Comparison of ENCODE assay signal across 37 cellular contexts in the genomic region with DNA sequence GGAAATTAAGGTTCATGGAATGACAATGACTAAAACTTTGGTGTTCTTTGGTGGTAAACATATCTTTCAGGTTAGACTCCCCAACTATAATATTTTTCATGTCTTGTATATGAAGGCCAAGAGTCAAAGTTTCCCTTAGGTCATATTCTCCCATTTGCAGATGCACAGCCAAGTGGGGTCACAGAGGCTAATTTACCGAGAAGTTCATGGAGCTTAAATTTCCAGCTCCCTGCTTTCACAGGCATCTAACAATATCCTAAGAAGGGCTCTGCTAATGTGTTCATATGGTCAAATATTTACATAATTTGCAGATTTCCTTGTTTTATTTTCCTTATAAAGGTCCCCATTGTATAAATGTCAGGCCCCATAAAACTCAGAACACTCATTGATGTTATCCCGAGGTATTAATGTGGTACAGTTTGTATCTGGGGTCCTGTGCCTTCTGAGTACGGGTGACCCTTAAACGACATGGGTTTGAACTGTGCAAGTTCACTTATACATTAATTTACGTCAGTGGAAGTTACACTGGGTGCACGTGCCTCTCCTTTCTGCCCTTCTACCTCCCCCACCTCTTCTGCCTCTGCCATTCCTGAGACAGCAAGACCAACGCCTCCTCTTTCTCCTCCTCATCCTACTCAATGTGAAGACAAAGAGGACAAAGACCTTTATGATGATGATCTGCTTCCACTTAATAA.
DNase-seq lines count a peak whose midpoint lies in the region; ATAC-seq, FAIRE-seq and TF ChIP-seq lines count a peak whose summit lies in the region.
"Had no signal": no experiment of that assay in that cellular context is flagged by ENCODE, and none has a peak within 500 bp of the region (broad histone marks: within the 10 kb centered on the region; RNA-seq: fewer than 3 reads in every experiment).

No MANE protein-coding gene starts in this region.

- no peak overlapping the region for H3K4me2 ChIP-seq in H1 (ENCODE audit: insufficient read depth in 1 of 2, low read depth in 2 of 2, low read length in 2 of 2)
- H3K4me2 ChIP-seq: A549; BLaER1; BLaER1 treated with 17β-estradiol and CSF1 and Interleukin-3, amounts not matched to agents 10 nM and 100 nM had no signal

- no peak overlapping the region for H2AFZ ChIP-seq in H1 (ENCODE audit: low read length)

- peak overlapping the region; percentile 84 for H3K14ac ChIP-seq in H1 (ENCODE audit: insufficient read length)

- no peak overlapping the region for H3K56ac ChIP-seq in H1 (replicated peaks; ENCODE audit: insufficient read length, low read depth, low read length)

- no peak overlapping the region for H3K23ac ChIP-seq in H1 (ENCODE audit: insufficient read length)

- no peaks in the 10 kb centered on the region for H3K27me3 ChIP-seq in SJCRH30
- H3K27me3 ChIP-seq in H1 (replicated peaks in 1 of 4; ENCODE audit: control insufficient read depth in 3 of 4, extremely low read depth in 1 of 4, insufficient read depth in 3 of 4, low read length in 3 of 4): no peaks in the 10 kb centered on the region
- H3K27me3 ChIP-seq: BE2C; BLaER1; BLaER1 treated with 17β-estradiol and CSF1 and Interleukin-3, amounts not matched to agents 10 nM and 100 nM had no signal

- H3K4ac ChIP-seq in H1 (replicated peaks; ENCODE audit: insufficient read length, low read depth, low read length): no peak overlapping the region

- H3K79me1 ChIP-seq in H1 (ENCODE audit: low read depth, low read length): no peaks in the 10 kb centered on the region

- no peaks in the 10 kb centered on the region for H3K4me1 Mint-ChIP-seq in activated T-helper 2 cell treated with anti-CD3 and anti-CD28 coated beads, Interferon-gamma antibody, Interleukin-2, Interleukin-4, amounts not matched to agents 10 μg/mL and 5 μg/mL and 100 μg/mL, durations not matched to agents 14 hours and 24 hours and 36 hours (ENCODE audit: low read depth)
- H3K4me1 Mint-ChIP-seq: CD14-positive monocyte; CD4-positive, alpha-beta memory T cell; CD4-positive, CD25-positive, alpha-beta regulatory T cell; CD8-positive, alpha-beta memory T cell had no signal

- no peaks in the 10 kb centered on the region for H4K20me1 ChIP-seq in H1 (replicated peaks in 1 of 2; ENCODE audit: control insufficient read depth in 1 of 2, insufficient read depth in 2 of 2, low read length in 2 of 2)
- H4K20me1 ChIP-seq: BLaER1; BLaER1 treated with 17β-estradiol and CSF1 and Interleukin-3, amounts not matched to agents 10 nM and 100 nM had no signal

- no peak overlapping the region for H2BK120ac ChIP-seq in H1 (replicated peaks; ENCODE audit: low read depth, low read length)

- no peak for ATAC-seq in GM18505 (IDR thresholded peaks at IDR 0.05; ENCODE audit: unreplicated experiment)
- ATAC-seq: A549; CD8-positive, alpha-beta T cell had no signal

- TF ChIP-seq POLR2A in H1 (IDR thresholded peaks at IDR 0.05; ENCODE audit: control extremely low read depth in 1 of 2, low read depth in 2 of 2, low read length in 2 of 2) (no peak), GM18505 (IDR thresholded peaks at IDR 0.05; ENCODE audit: borderline replicate concordance, extremely low read depth, insufficient read depth, insufficient read length) (no peak)

- no peak overlapping the region for H2BK15ac ChIP-seq in H1 (ENCODE audit: low read length)

- H3K4me3 ChIP-seq in SJCRH30 (0 out of 2 replicates have a peak overlapping the region, but pooled peaks have one; percentile 4), H1 (ENCODE audit: extremely low read depth in 1 of 4, insufficient read depth in 2 of 4, low read depth in 3 of 4, low read length in 4 of 4) (no peak overlapping the region)
- H3K4me3 ChIP-seq: A549; BLaER1; BLaER1 treated with 17β-estradiol and CSF1 and Interleukin-3, amounts not matched to agents 10 nM and 100 nM had no signal

- CTCF ChIA-PET in H1 (lab: Charles Lee; ENCODE audit: partially characterized antibody): no interaction called here

- peaks cover 49% of the 10 kb centered on the region for H3K4me1 ChIP-seq in SJCRH30
- H3K4me1 ChIP-seq in H1 (replicated peaks in 1 of 4; ENCODE audit: control insufficient read depth in 3 of 4, insufficient read depth in 4 of 4, low read length in 3 of 4): no peaks in the 10 kb centered on the region
- H3K4me1 ChIP-seq: A549, BE2C, Caco-2 had no signal

- H4K8ac ChIP-seq in H1 (ENCODE audit: extremely low read depth, insufficient read depth, low read length): no peak overlapping the region

- H3K27ac Mint-ChIP-seq in activated T-helper 2 cell treated with anti-CD3 and anti-CD28 coated beads, Interferon-gamma antibody, Interleukin-2, Interleukin-4, amounts not matched to agents 10 μg/mL and 5 μg/mL and 100 μg/mL, durations not matched to agents 14 hours and 24 hours and 36 hours: no peak overlapping the region
- H3K27ac Mint-ChIP-seq: B cell; CD14-positive monocyte; CD4-positive, alpha-beta memory T cell; CD4-positive, alpha-beta T cell; CD4-positive, CD25-positive, alpha-beta regulatory T cell; CD8-positive, alpha-beta memory T cell; CD8-positive, alpha-beta T cell had no signal

- intact Hi-C loops in activated T-helper 2 cell treated with anti-CD3 and anti-CD28 coated beads, Interferon-gamma antibody, Interleukin-2, Interleukin-4, amounts not matched to agents 10 μg/mL and 5 μg/mL and 100 μg/mL, durations not matched to agents 14 hours and 24 hours and 36 hours (cut with micrococcal nuclease): no loop called here

- no peak for FAIRE-seq in H1 (lab: Jason Lieb, UNC)
- FAIRE-seq: A204.1, A549, D721Med had no signal

- no peaks in the 10 kb centered on the region for H3K23me2 ChIP-seq in H1 (ENCODE audit: low read depth, low read length)

- H3K18ac ChIP-seq in H1 (ENCODE audit: extremely low read depth, low read length): no peak overlapping the region

- no peak overlapping the region for H3K4me3 Mint-ChIP-seq in activated T-helper 2 cell treated with anti-CD3 and anti-CD28 coated beads, Interferon-gamma antibody, Interleukin-2, Interleukin-4, amounts not matched to agents 10 μg/mL and 5 μg/mL and 100 μg/mL, durations not matched to agents 14 hours and 24 hours and 36 hours (ENCODE audit: low read depth)
- H3K4me3 Mint-ChIP-seq: B cell; CD14-positive monocyte; CD4-positive, alpha-beta memory T cell; CD4-positive, alpha-beta T cell; CD4-positive, CD25-positive, alpha-beta regulatory T cell; CD8-positive, alpha-beta memory T cell; CD8-positive, alpha-beta T cell had no signal

- no peak for TF ChIP-seq CTCF in H1 (IDR thresholded peaks at IDR 0.05; ENCODE audit: control extremely low read depth in 1 of 3, insufficient read depth in 1 of 3, low read depth in 1 of 3, low read length in 3 of 3)

- H3K9me3 ChIP-seq in SJCRH30 (replicated peaks) (no peaks in the 10 kb centered on the region; the same call in 1 of the 2 replicates), H1 (ENCODE audit: insufficient read depth in 2 of 2, low read depth in 1 of 2, low read length in 1 of 2) (no peaks in the 10 kb centered on the region)
- H3K9me3 ChIP-seq: A549; BE2C; BLaER1; BLaER1 treated with 17β-estradiol and CSF1 and Interleukin-3, amounts not matched to agents 10 nM and 100 nM; Caco-2 had no signal

- H3K9ac ChIP-seq in H1 (replicated peaks in 1 of 4; ENCODE audit: extremely low read depth in 1 of 4, low read depth in 3 of 4, low read length in 3 of 4): no peak overlapping the region
- H3K9ac ChIP-seq: BLaER1; BLaER1 treated with 17β-estradiol and CSF1 and Interleukin-3, amounts not matched to agents 10 nM and 100 nM had no signal

- no peak overlapping the region for H4K91ac ChIP-seq in H1 (replicated peaks; ENCODE audit: insufficient read length, low read length)

- no peak overlapping the region for H4K5ac ChIP-seq in H1 (ENCODE audit: insufficient read length, low read depth, low read length)

- no peak overlapping the region for H2AK5ac ChIP-seq in H1 (ENCODE audit: low read depth, low read length)

- DNase-seq in NCI-H69 (lab: John Stamatoyannopoulos, UW): peak; percentile 55
- peak; percentile 78 to 94 for DNase-seq in SJCRH30
- no peak for DNase-seq in H1 (ENCODE audit: low read depth in 1 of 2, low spot score in 2 of 2)
- DNase-seq in foreskin melanocyte: peak; percentile 29
- no peak for DNase-seq in activated T-helper 2 cell treated with anti-CD3 and anti-CD28 coated beads, Interferon-gamma antibody, Interleukin-2, Interleukin-4, amounts not matched to agents 10 μg/mL and 5 μg/mL and 100 μg/mL, durations not matched to agents 14 hours and 24 hours and 36 hours (ENCODE audit: low spot score)
- DNase-seq in NCI-H1694 (lab: John Stamatoyannopoulos, UW): no peak
- DNase-seq in activated gamma-delta T cell (lab: John Stamatoyannopoulos, UW): no peak
- DNase-seq: 8988T; ACHN; AML-193; BE2C; C1 segment of cervical spinal cord; Caco-2; Calu3; CD4-positive, alpha-beta memory T cell; CD4-positive, alpha-beta T cell; CD4-positive, CD25-positive, alpha-beta regulatory T cell; CD8-positive, alpha-beta memory T cell; CD8-positive, alpha-beta T cell; COR-L47; DMS 273 treated with DMSO at 0.1 percent for 48 hours; DMS153; DMS53; DMS79; DMS79 treated with DMSO at 0.1 percent for 48 hours; DND-41; EL had no signal

- no peak overlapping the region for H2BK12ac ChIP-seq in H1 (ENCODE audit: low read depth, low read length)

- TF ChIP-seq RAD21 in H1 (IDR thresholded peaks at IDR 0.05 in 1 of 2, conservative IDR thresholded peaks at IDR 0.05 in 1 of 2; ENCODE audit: low read depth in 2 of 2, low read length in 2 of 2): no peak

- no peaks in the 10 kb centered on the region for H3K36me3 Mint-ChIP-seq in activated T-helper 2 cell treated with anti-CD3 and anti-CD28 coated beads, Interferon-gamma antibody, Interleukin-2, Interleukin-4, amounts not matched to agents 10 μg/mL and 5 μg/mL and 100 μg/mL, durations not matched to agents 14 hours and 24 hours and 36 hours (ENCODE audit: low read depth)
- H3K36me3 Mint-ChIP-seq: CD14-positive monocyte; CD4-positive, alpha-beta memory T cell; CD4-positive, CD25-positive, alpha-beta regulatory T cell; CD8-positive, alpha-beta memory T cell; CD8-positive, alpha-beta T cell had no signal

- WGBS in H1 (ENCODE audit: extremely low coverage in 1 of 2, insufficient coverage in 1 of 2, insufficient read length in 1 of 2, insufficient replicate concordance in 2 of 2, low coverage in 1 of 2, low lambda C conversion rate in 2 of 2, missing lambda C conversion rate in 1 of 2), 2 experiments: 92% methylated on average over 7 of the region's 7 CpGs; no CpG with 5 or more reads in 1 of the 2 experiments

- H2BK5ac ChIP-seq in H1 (ENCODE audit: low read depth, low read length): no peak overlapping the region

- TF ChIP-seq EP300 in H1 (IDR thresholded peaks at IDR 0.05; ENCODE audit: borderline replicate concordance in 1 of 2, low read depth in 2 of 2, low read length in 2 of 2): no peak

- H3K27me3 Mint-ChIP-seq in activated T-helper 2 cell treated with anti-CD3 and anti-CD28 coated beads, Interferon-gamma antibody, Interleukin-2, Interleukin-4, amounts not matched to agents 10 μg/mL and 5 μg/mL and 100 μg/mL, durations not matched to agents 14 hours and 24 hours and 36 hours (ENCODE audit: low read depth): no peaks in the 10 kb centered on the region
- H3K27me3 Mint-ChIP-seq: CD4-positive, CD25-positive, alpha-beta regulatory T cell had no signal

- no peaks in the 10 kb centered on the region for H3K9me3 Mint-ChIP-seq in activated T-helper 2 cell treated with anti-CD3 and anti-CD28 coated beads, Interferon-gamma antibody, Interleukin-2, Interleukin-4, amounts not matched to agents 10 μg/mL and 5 μg/mL and 100 μg/mL, durations not matched to agents 14 hours and 24 hours and 36 hours
- H3K9me3 Mint-ChIP-seq: CD4-positive, alpha-beta memory T cell; CD4-positive, alpha-beta T cell; CD8-positive, alpha-beta T cell had no signal

- H3K36me3 ChIP-seq in SJCRH30 (no peaks in the 10 kb centered on the region), H1 (ENCODE audit: control insufficient read depth in 2 of 4, insufficient read depth in 4 of 4, low read length in 3 of 4) (no peaks in the 10 kb centered on the region)
- H3K36me3 ChIP-seq: BE2C; BLaER1; BLaER1 treated with 17β-estradiol and CSF1 and Interleukin-3, amounts not matched to agents 10 nM and 100 nM had no signal

- POLR2A ChIA-PET in H1 (lab: Charles Lee; ENCODE audit: partially characterized antibody): no interaction called here

- H3K27ac ChIP-seq in SJCRH30 (peak overlapping the region; percentile 95), H1 (ENCODE audit: low read depth, low read length) (no peak overlapping the region)
- H3K27ac ChIP-seq: 22Rv1; A549; BLaER1; BLaER1 treated with 17β-estradiol and CSF1 and Interleukin-3, amounts not matched to agents 10 nM and 100 nM; C4-2B had no signal

- no peaks in the 10 kb centered on the region for H3K79me2 ChIP-seq in H1 (ENCODE audit: control insufficient read depth in 1 of 2, insufficient read depth in 2 of 2, low read length in 2 of 2)

- no peak overlapping the region for H2BK20ac ChIP-seq in H1 (ENCODE audit: low read length)

Comparison
In these comparisons a context has a peak if more than half of its experiments do, and no peak if none do; other contexts are left out.
1. DNase-seq: peak in NCI-H69 (single experiment), SJCRH30 (2 of 2) and foreskin melanocyte (single experiment); none in H1 (0 of 2), activated T-helper 2 cell treated with anti-CD3 and anti-CD28 coated beads, Interferon-gamma antibody, Interleukin-2, Interleukin-4, amounts not matched to agents 10 μg/mL and 5 μg/mL and 100 μg/mL, durations not matched to agents 14 hours and 24 hours and 36 hours (single experiment), NCI-H1694 (single experiment) and activated gamma-delta T cell (single experiment).